Comparison of ENCODE assay signal across 1 cellular context in the genomic region with DNA sequence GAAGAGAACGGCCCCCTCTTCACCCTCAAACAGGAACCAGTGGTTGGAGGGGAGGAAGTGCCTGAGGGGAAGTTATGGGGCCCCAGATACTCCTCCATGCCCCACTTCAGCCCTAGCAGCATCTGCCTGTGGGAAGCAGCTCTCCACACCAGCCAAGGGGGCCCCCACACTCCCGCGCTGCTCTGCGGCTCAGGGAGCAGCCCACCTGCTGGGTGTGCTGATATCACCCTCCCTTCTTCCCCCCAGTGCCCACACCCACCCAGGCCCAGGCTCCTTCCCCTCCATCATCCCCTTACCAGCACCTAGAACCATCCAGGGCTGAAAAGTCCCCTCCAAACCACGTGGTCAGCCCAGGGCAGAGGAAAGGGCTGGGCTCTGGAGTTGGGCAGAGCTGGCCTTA.
TF ChIP-seq lines count a peak whose summit lies in the region.

No MANE protein-coding gene starts in this region.

TF ChIP-seq in K562, 482 proteins besides CTCF, POLR2A, EP300 and RAD21:
- TF ChIP-seq RAD51 (IDR thresholded peaks at IDR 0.05; ENCODE audit: borderline replicate concordance, low read depth) = 0 out of 2 replicates have a peak, but pooled peaks have one; percentile 28
- peak; percentile 44; the same call in 1 of the 2 replicates for TF ChIP-seq ZBTB7A (IDR thresholded peaks at IDR 0.05; ENCODE audit: borderline replicate concordance, control insufficient read depth, low read depth, low read length)
- no peak for TF ChIP-seq KHSRP (IDR thresholded peaks at IDR 0.05)
- TF ChIP-seq GABPA (tag; conservative IDR thresholded peaks at IDR 0.05; ENCODE audit: low read depth) = peak; percentile 45; the same call in 1 of the 2 replicates
- no peak for TF ChIP-seq CSDE1 (IDR thresholded peaks at IDR 0.05)
- TF ChIP-seq, protein P1, sequence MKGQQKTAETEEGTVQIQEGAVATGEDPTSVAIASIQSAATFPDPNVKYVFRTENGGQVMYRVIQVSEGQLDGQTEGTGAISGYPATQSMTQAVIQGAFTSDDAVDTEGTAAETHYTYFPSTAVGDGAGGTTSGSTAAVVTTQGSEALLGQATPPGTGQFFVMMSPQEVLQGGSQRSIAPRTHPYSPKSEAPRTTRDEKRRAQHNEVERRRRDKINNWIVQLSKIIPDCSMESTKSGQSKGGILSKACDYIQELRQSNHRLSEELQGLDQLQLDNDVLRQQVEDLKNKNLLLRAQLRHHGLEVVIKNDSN (CRISPR knock-in tag; IDR thresholded peaks at IDR 0.05) = peak; percentile 35; the same call in 1 of the 2 replicates
- peak; percentile 83 for TF ChIP-seq SPI1 (IDR thresholded peaks at IDR 0.05; ENCODE audit: borderline replicate concordance, low read depth, low read length)
- TF ChIP-seq, protein P2, sequence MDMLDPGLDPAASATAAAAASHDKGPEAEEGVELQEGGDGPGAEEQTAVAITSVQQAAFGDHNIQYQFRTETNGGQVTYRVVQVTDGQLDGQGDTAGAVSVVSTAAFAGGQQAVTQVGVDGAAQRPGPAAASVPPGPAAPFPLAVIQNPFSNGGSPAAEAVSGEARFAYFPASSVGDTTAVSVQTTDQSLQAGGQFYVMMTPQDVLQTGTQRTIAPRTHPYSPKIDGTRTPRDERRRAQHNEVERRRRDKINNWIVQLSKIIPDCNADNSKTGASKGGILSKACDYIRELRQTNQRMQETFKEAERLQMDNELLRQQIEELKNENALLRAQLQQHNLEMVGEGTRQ (CRISPR knock-in tag; IDR thresholded peaks at IDR 0.05) = peak; percentile 15; the same call in 1 of the 2 replicates
- peak in 1 of 2 experiments; percentile 57; a peak in 1 of 4 replicates for TF ChIP-seq ETV6 (IDR thresholded peaks at IDR 0.05; ENCODE audit: borderline replicate concordance in 1 of 2, low read depth in 2 of 2, low read length in 1 of 2)
- no peak for TF ChIP-seq ETV6 (CRISPR knock-in tag; IDR thresholded peaks at IDR 0.05; ENCODE audit: borderline replicate concordance)
- 0 out of 2 replicates have a peak, but pooled peaks have one; percentile 17 for TF ChIP-seq ZNF766 (CRISPR knock-in tag; conservative IDR thresholded peaks at IDR 0.05)
- TF ChIP-seq, protein P3, sequence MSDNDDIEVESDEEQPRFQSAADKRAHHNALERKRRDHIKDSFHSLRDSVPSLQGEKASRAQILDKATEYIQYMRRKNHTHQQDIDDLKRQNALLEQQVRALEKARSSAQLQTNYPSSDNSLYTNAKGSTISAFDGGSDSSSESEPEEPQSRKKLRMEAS (CRISPR knock-in tag; IDR thresholded peaks at IDR 0.05) = peak; percentile 53
- TF ChIP-seq, protein P4, sequence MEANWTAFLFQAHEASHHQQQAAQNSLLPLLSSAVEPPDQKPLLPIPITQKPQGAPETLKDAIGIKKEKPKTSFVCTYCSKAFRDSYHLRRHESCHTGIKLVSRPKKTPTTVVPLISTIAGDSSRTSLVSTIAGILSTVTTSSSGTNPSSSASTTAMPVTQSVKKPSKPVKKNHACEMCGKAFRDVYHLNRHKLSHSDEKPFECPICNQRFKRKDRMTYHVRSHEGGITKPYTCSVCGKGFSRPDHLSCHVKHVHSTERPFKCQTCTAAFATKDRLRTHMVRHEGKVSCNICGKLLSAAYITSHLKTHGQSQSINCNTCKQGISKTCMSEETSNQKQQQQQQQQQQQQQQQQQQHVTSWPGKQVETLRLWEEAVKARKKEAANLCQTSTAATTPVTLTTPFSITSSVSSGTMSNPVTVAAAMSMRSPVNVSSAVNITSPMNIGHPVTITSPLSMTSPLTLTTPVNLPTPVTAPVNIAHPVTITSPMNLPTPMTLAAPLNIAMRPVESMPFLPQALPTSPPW (CRISPR knock-in tag; IDR thresholded peaks at IDR 0.05) = peak; percentile 41
- TF ChIP-seq MAFG (tag; conservative IDR thresholded peaks at IDR 0.05) = no peak
